23 cellular contexts compared by ENCODE assay signal in genomic region chr5:175567954-175568353, GRCh38.
DNase-seq lines count a peak whose midpoint lies in the region; ATAC-seq, FAIRE-seq and TF ChIP-seq lines count a peak whose summit lies in the region.
"Had no signal": no experiment of that assay in that cellular context is flagged by ENCODE, and none has a peak within 500 bp of the region (broad histone marks: within the 10 kb centered on the region; RNA-seq: fewer than 3 reads in every experiment).

No MANE protein-coding gene starts in this region.

- peak overlapping the region in 1 of 9 donors; percentile 19 for H3K27ac Mint-ChIP-seq in naive thymus-derived CD4-positive, alpha-beta T cell
- H3K27ac Mint-ChIP-seq in stimulated activated naive B cell treated with anti-CD40 and anti-IgM and Interleukin-4, amounts not matched to agents 10 μg/mL and 1 μg/mL and 100 μg/mL, for 72 hours = no peak overlapping the region
- H3K27ac Mint-ChIP-seq: dendritic cell treated with granulocyte-macrophage colony-stimulating factor and Interleukin-4, amounts not matched to agents 40 ng/mL and 50 ng/mL, for 4 days; IgD-negative memory B cell had no signal

- peaks cover 0 to 18% (median 0%) of the 10 kb centered on the region in 5 donors for H3K27me3 Mint-ChIP-seq in naive thymus-derived CD4-positive, alpha-beta T cell
- peaks cover 16 to 18% of the 10 kb centered on the region in 2 donors for H3K27me3 Mint-ChIP-seq in stimulated activated naive B cell treated with anti-CD40 and anti-IgM and Interleukin-4, amounts not matched to agents 10 μg/mL and 1 μg/mL and 100 μg/mL, for 72 hours

- TF ChIP-seq POLR2A in NB4 (IDR thresholded peaks at IDR 0.05; ENCODE audit: extremely low read depth, insufficient read length) = no peak
- no peak for TF ChIP-seq POLR2A in GM12878 (IDR thresholded peaks at IDR 0.05; ENCODE audit: low read depth, low read length)

- peak; percentile 40 for TF ChIP-seq CTCF in D721Med (IDR thresholded peaks at IDR 0.05; ENCODE audit: insufficient read depth, missing control alignments)
- TF ChIP-seq CTCF in GM06990 (IDR thresholded peaks at IDR 0.05; ENCODE audit: insufficient read depth, low read length, poor library complexity, severe bottlenecking) = peak; percentile 3
- peak; percentile 16 for TF ChIP-seq CTCF in NB4 (IDR thresholded peaks at IDR 0.05; ENCODE audit: low read depth, low read length)
- TF ChIP-seq CTCF in GM12878 (IDR thresholded peaks at IDR 0.05 in 2 of 3, conservative IDR thresholded peaks at IDR 0.05 in 1 of 3; ENCODE audit: control insufficient read depth in 2 of 3, extremely low read depth in 1 of 3, insufficient read depth in 1 of 3, low read depth in 3 of 3, low read length in 3 of 3) = peak in 1 of 3 experiments; percentile 7; a peak in 1 of 6 replicates

- H3K4me3 Mint-ChIP-seq in naive thymus-derived CD4-positive, alpha-beta T cell = no peak overlapping the region
- no peak overlapping the region for H3K4me3 Mint-ChIP-seq in stimulated activated naive B cell treated with anti-CD40 and anti-IgM and Interleukin-4, amounts not matched to agents 10 μg/mL and 1 μg/mL and 100 μg/mL, for 72 hours
- H3K4me3 Mint-ChIP-seq: dendritic cell treated with granulocyte-macrophage colony-stimulating factor and Interleukin-4, amounts not matched to agents 40 ng/mL and 50 ng/mL, for 4 days had no signal

- 10% methylated on average over 1 of the region's 1 CpG for WGBS in GM12878 (ENCODE audit: insufficient coverage, insufficient replicate concordance, low lambda C conversion rate, missing lambda C conversion rate)

- H3K4me2 ChIP-seq in GM12878 (ENCODE audit: control insufficient read depth, insufficient read depth) = no peak overlapping the region

- H3K4me1 Mint-ChIP-seq in naive thymus-derived CD4-positive, alpha-beta T cell = peaks cover 0 to 8% (median 6%) of the 10 kb centered on the region in 7 donors
- no peaks in the 10 kb centered on the region for H3K4me1 Mint-ChIP-seq in stimulated activated naive B cell treated with anti-CD40 and anti-IgM and Interleukin-4, amounts not matched to agents 10 μg/mL and 1 μg/mL and 100 μg/mL, for 72 hours
- H3K4me1 Mint-ChIP-seq: IgD-negative memory B cell had no signal

- H3K4me3 ChIP-seq in GM06990 (replicated peaks; ENCODE audit: low read depth, low read length) = no peak overlapping the region
- no peak overlapping the region for H3K4me3 ChIP-seq in NB4 (ENCODE audit: low read depth, low read length)
- no peak overlapping the region for H3K4me3 ChIP-seq in GM12878
- H3K4me3 ChIP-seq in naive thymus-derived CD4-positive, alpha-beta T cell (ENCODE audit: low read length) = no peak overlapping the region
- H3K4me3 ChIP-seq: stomach had no signal

- no peak overlapping the region for H3K27ac ChIP-seq in GM12878 (ENCODE audit: control insufficient read depth, insufficient read depth)
- no peak overlapping the region for H3K27ac ChIP-seq in naive thymus-derived CD4-positive, alpha-beta T cell (ENCODE audit: low read depth, low read length)
- H3K27ac ChIP-seq: stomach had no signal

- no peaks in the 10 kb centered on the region for H3K36me3 ChIP-seq in GM06990 (ENCODE audit: control insufficient read depth, insufficient read depth, low read length)
- H3K36me3 ChIP-seq in GM12878 (ENCODE audit: control insufficient read depth in 2 of 2, insufficient read depth in 2 of 2, low read length in 1 of 2) = no peaks in the 10 kb centered on the region
- H3K36me3 ChIP-seq in naive thymus-derived CD4-positive, alpha-beta T cell (ENCODE audit: control insufficient read depth in 2 of 3, insufficient read depth in 3 of 3, low read length in 3 of 3) = no peaks in the 10 kb centered on the region
- H3K36me3 ChIP-seq: stomach had no signal

- SMC1A ChIA-PET in GM12878 (lab: Charles Lee; ENCODE audit: uncharacterized antibody, unreplicated experiment) = no interaction called here

- H3K27me3 ChIP-seq in GM06990 (replicated peaks; ENCODE audit: control insufficient read depth, insufficient read depth, low read length) (peaks cover 3% of the 10 kb centered on the region; the same call in 1 of the 2 replicates), GM12878 (replicated peaks in 1 of 2; ENCODE audit: control insufficient read depth in 2 of 2, insufficient read depth in 2 of 2, low read length in 1 of 2) (no peaks in the 10 kb centered on the region; a peak in 1 of 4 replicates)
- no peaks in the 10 kb centered on the region for H3K27me3 ChIP-seq in naive thymus-derived CD4-positive, alpha-beta T cell (ENCODE audit: control insufficient read depth in 2 of 2, insufficient read depth in 2 of 2, low read length in 2 of 2)

- no peaks in the 10 kb centered on the region for H3K36me3 Mint-ChIP-seq in naive thymus-derived CD4-positive, alpha-beta T cell
- peaks cover 0 to 3% of the 10 kb centered on the region in 2 donors for H3K36me3 Mint-ChIP-seq in stimulated activated naive B cell treated with anti-CD40 and anti-IgM and Interleukin-4, amounts not matched to agents 10 μg/mL and 1 μg/mL and 100 μg/mL, for 72 hours

- H3K4me1 ChIP-seq in GM12878 (ENCODE audit: control insufficient read depth, insufficient read depth, low read length) = no peaks in the 10 kb centered on the region
- no peaks in the 10 kb centered on the region for H3K4me1 ChIP-seq in naive thymus-derived CD4-positive, alpha-beta T cell (ENCODE audit: control insufficient read depth in 2 of 2, insufficient read depth in 2 of 2, low read length in 2 of 2)
- H3K4me1 ChIP-seq: stomach had no signal

- FAIRE-seq in D721Med (lab: Jason Lieb, UNC) = no peak
- FAIRE-seq in GM12878 (lab: Jason Lieb, UNC) = no peak
- FAIRE-seq: endothelial cell of umbilical vein, GM18507, islet of Langerhans had no signal

- H3K9me3 ChIP-seq in GM12878 (replicated peaks; ENCODE audit: control insufficient read depth, insufficient read depth, low read length) = no peaks in the 10 kb centered on the region
- H3K9me3 ChIP-seq in naive thymus-derived CD4-positive, alpha-beta T cell (ENCODE audit: control insufficient read depth in 2 of 3, low read length in 3 of 3) = no peaks in the 10 kb centered on the region
- H3K9me3 ChIP-seq: stomach had no signal

- intact Hi-C loops in GM12878 (cut with micrococcal nuclease; ENCODE audit: unreplicated experiment) = no loop called here
- intact Hi-C loops in naive thymus-derived CD4-positive, alpha-beta T cell (cut with micrococcal nuclease) = loop anchor here (1.0 kb wide), 1 partner anchor 34 kb away; no protein-coding TSS in a partner anchor

- DNase-seq in D721Med (ENCODE audit: insufficient read length, low spot score) (no peak), GM06990 (ENCODE audit: extremely low read depth, insufficient read length) (no peak), NB4 (ENCODE audit: low read depth) (peak; percentile 31), GM12878 (ENCODE audit: low read depth, low spot score) (no peak), putamen (ENCODE audit: low spot score) (no peak)
- DNase-seq in naive thymus-derived CD4-positive, alpha-beta T cell = no peak
- no peak for DNase-seq in stimulated activated naive B cell treated with anti-CD40 and anti-IgM and Interleukin-4, amounts not matched to agents 10 μg/mL and 1 μg/mL and 100 μg/mL, for 72 hours
- DNase-seq: activated CD4-positive, alpha-beta T cell treated with anti-CD3 and anti-CD28 coated beads, Interleukin-2, amount 50 U/mL, for 1 hour; activated gamma-delta T cell treated with Interleukin-2 at 50 U/mL for 16 hours; AML-193; hypothalamus; NCI-H1048; NCI-H2029 treated with DMSO at 0.1 percent for 48 hours; NCI-H510A; SHP77 treated with DMSO at 0.1 percent for 48 hours; stimulated activated CD4-positive, alpha-beta T cell treated with anti-CD3 and anti-CD28 coated beads, Interleukin-4, amount 100 ng/mL, for 1 hour; stomach; trophoblast cell had no signal

- H2AFZ ChIP-seq in GM12878 (ENCODE audit: control insufficient read depth, low read depth, low read length) = no peak overlapping the region

- POLR2A ChIA-PET in GM12878 (lab: Charles Lee) = no interaction called here
- POLR2A ChIA-PET in naive thymus-derived CD4-positive, alpha-beta T cell (lab: Charles Lee) = no interaction called here

- H3K9me3 Mint-ChIP-seq in naive thymus-derived CD4-positive, alpha-beta T cell = no peaks in the 10 kb centered on the region
- H3K9me3 Mint-ChIP-seq in stimulated activated naive B cell treated with anti-CD40 and anti-IgM and Interleukin-4, amounts not matched to agents 10 μg/mL and 1 μg/mL and 100 μg/mL, for 72 hours = no peaks in the 10 kb centered on the region
- H3K9me3 Mint-ChIP-seq: dendritic cell treated with granulocyte-macrophage colony-stimulating factor and Interleukin-4, amounts not matched to agents 40 ng/mL and 50 ng/mL, for 4 days had no signal

- no peak for ATAC-seq in GM12878
- ATAC-seq in naive thymus-derived CD4-positive, alpha-beta T cell = no peak
- no peak for ATAC-seq in stimulated activated naive B cell treated with anti-CD40 and anti-IgM and Interleukin-4, amounts not matched to agents 10 μg/mL and 1 μg/mL and 100 μg/mL, for 72 hours (replicated peaks)

- in situ Hi-C loops in GM12878 (cut with MboI) = no loop called here

- RAD21 ChIA-PET in GM12878 (lab: Charles Lee; ENCODE audit: unreplicated experiment) = no interaction called here

- no peak for TF ChIP-seq EP300 in GM12878 (IDR thresholded peaks at IDR 0.05; ENCODE audit: borderline replicate concordance in 1 of 2, control insufficient read depth in 1 of 2, low read depth in 2 of 2, low read length in 2 of 2)

- CTCF ChIA-PET in GM12878 (lab: Yijun Ruan, JAX) = no interaction called here
- CTCF ChIA-PET in naive thymus-derived CD4-positive, alpha-beta T cell (lab: Charles Lee) = interaction anchor here (1.3 kb wide), 1 partner anchor 34 kb away, joined by 3 read pairs; no protein-coding TSS in a partner anchor

- no peak overlapping the region for H3K9ac ChIP-seq in GM12878 (ENCODE audit: control insufficient read depth, insufficient read depth, low read length)

- H4K20me1 ChIP-seq in GM12878 (ENCODE audit: control insufficient read depth, insufficient read depth) = no peaks in the 10 kb centered on the region

- peak; percentile 44 for TF ChIP-seq RAD21 in GM12878 (IDR thresholded peaks at IDR 0.05; ENCODE audit: insufficient read depth, low read depth, low read length)

- no TSS peak for BruUV-seq in GM12878 (replicated peaks; lab: Mats Ljungman, UMichigan)

- no peaks in the 10 kb centered on the region for H3K79me2 ChIP-seq in GM12878 (ENCODE audit: control insufficient read depth, insufficient read depth, low read length)

TF ChIP-seq in GM12878, 131 proteins besides CTCF, POLR2A, EP300 and RAD21 (continues in another document):
- no peak for TF ChIP-seq POLR2AphosphoS2 (IDR thresholded peaks at IDR 0.05; ENCODE audit: low read depth, low read length)
- no peak for TF ChIP-seq NFYA (IDR thresholded peaks at IDR 0.05; ENCODE audit: borderline replicate concordance, low read depth, low read length)
